8 cellular contexts compared by ENCODE assay signal in the genomic region with DNA sequence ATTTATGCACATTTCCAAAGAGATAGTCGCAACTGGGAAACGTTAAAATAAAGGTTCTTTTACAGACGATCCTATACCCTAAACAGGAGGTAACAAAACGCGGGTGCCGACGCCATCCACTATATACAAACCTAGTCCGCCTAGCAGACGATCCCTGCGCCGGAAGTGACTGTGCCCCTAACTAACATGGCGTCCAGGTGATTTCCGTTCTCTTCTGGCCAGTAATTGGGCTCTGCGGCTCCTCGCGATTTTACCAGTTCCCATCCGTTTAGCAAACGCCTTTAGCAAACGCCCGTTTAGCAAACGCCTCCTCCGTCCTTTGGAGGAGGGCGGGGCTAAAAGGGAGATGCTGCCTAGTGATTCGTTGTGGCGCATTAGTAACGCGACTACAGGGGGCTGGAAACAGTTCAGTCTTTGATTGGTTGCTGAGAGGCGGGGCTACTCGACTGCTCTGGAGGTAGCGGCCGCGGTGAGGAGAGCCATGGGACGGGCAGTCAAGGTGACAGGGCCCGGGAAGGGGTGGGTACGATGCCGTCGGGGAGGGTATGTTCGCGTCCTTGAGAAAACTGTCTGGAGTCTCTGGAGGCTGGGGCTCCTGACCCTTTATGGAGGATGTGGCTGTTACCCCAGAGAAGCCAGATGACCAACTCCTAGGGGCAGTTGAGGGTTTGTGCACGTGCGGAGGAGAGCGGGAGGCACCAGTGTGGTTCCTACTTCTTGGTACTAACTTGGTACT. TPM values are rescaled to one million over a fixed set of nuclear protein-coding genes. Genes with fewer than 3 reads are reported as not detected.
DNase-seq lines count a peak whose midpoint lies in the region; ATAC-seq, FAIRE-seq and TF ChIP-seq lines count a peak whose summit lies in the region.

A gene (plus strand): TSS at position 405 of the 736 bp plus-strand sequence. CDS start 77 bp downstream, at position 482.

- WGBS in small intestine, 3 donors, result 0% methylated on average over 42 of the region's 42 CpGs

- FAIRE-seq in bronchial epithelial cell (lab: Jason Lieb, UNC) (no peak), small intestine (lab: Jason Lieb, UNC) (peak; percentile 86)

- no peaks in the 10 kb centered on the region for H3K4me1 ChIP-seq in small intestine (ENCODE audit: control insufficient read depth in 2 of 2, insufficient read depth in 1 of 2, low read depth in 1 of 2, low read length in 1 of 2)

- H3K27me3 ChIP-seq in WERI-Rb-1 (ENCODE audit: insufficient read depth, low read depth, severe bottlenecking) (no peaks in the 10 kb centered on the region), bronchial epithelial cell (ENCODE audit: control insufficient read depth, insufficient read depth, low read length) (no peaks in the 10 kb centered on the region), small intestine (ENCODE audit: control insufficient read depth in 2 of 2, insufficient read depth in 2 of 2, low read length in 2 of 2) (no peaks in the 10 kb centered on the region)

- DNase-seq in ACHN (peak; percentile 98), NCI-H2227 (lab: John Stamatoyannopoulos, UW; ENCODE audit: unreplicated experiment) (peak; percentile 98), WERI-Rb-1 (peak; percentile 98), bronchial epithelial cell (ENCODE audit: low read depth) (peak; percentile 99), iPS-NIHi11 (ENCODE audit: low spot score) (peak; percentile 91), small intestine (peak; percentile 100)

- no peaks in the 10 kb centered on the region for H3K9me3 ChIP-seq in WERI-Rb-1 (ENCODE audit: severe bottlenecking)
- H3K9me3 ChIP-seq in small intestine (ENCODE audit: control insufficient read depth, low read depth), result no peaks in the 10 kb centered on the region

- ATAC-seq in GM18873 (IDR thresholded peaks at IDR 0.05; ENCODE audit: low FRiP score, unreplicated experiment) (peak; percentile 98), HG03139 (IDR thresholded peaks at IDR 0.05; ENCODE audit: unreplicated experiment) (peak; percentile 97)

- H3K36me3 ChIP-seq in WERI-Rb-1, result no peaks in the 10 kb centered on the region
- no peaks in the 10 kb centered on the region for H3K36me3 ChIP-seq in bronchial epithelial cell (ENCODE audit: control insufficient read depth, insufficient read depth, low read length)
- H3K36me3 ChIP-seq in small intestine (ENCODE audit: control insufficient read depth in 2 of 2, insufficient read depth in 2 of 2, low read length in 2 of 2), result no peaks in the 10 kb centered on the region

- no peak for TF ChIP-seq CTCF in WERI-Rb-1 (IDR thresholded peaks at IDR 0.05; ENCODE audit: low read depth, low read length)
- TF ChIP-seq CTCF in bronchial epithelial cell (IDR thresholded peaks at IDR 0.05; ENCODE audit: insufficient read depth, low read length, severe bottlenecking), result no peak

- H3K4me3 ChIP-seq in WERI-Rb-1 (ENCODE audit: low read depth, low read length) (peak within 1 kb of the TSS; percentile 64), bronchial epithelial cell (ENCODE audit: low read depth, low read length) (peak within 1 kb of the TSS; percentile 79), small intestine (ENCODE audit: low read depth in 1 of 2, low read length in 2 of 2) (peak within 1 kb of the TSS; percentile 31 to 80)

- in situ Hi-C loops in ACHN (cut with HindIII; ENCODE audit: low pct_ligation_motif_present, low pct_unique_long_range_greater_than_20kb, low sequenced_read_pairs), result no loop called here

- H3K27ac ChIP-seq in WERI-Rb-1, result peak within 1 kb of the TSS; percentile 68
- peak within 1 kb of the TSS; percentile 67 to 87 for H3K27ac ChIP-seq in small intestine (ENCODE audit: low read depth in 1 of 2, low read length in 1 of 2)

RNA-seq across cellular contexts. Expression of the gene that starts here (rescaled TPM):
- total RNA-seq in bronchial epithelial cell, result 6.6 and 8.1 TPM in 2 replicates
- polyA plus RNA-seq in small intestine, result 1 to 10 TPM; 5.1 to 7.4 (median 7.0) TPM

Comparison
In these comparisons a context has a peak if more than half of its experiments do, and no peak if none do; other contexts are left out.
1. Peak in every context shown above with its lines: DNase-seq, ATAC-seq, H3K4me3 ChIP-seq and H3K27ac ChIP-seq.